23 cellular contexts compared by ENCODE assay signal in genomic region chr12:6527711-6528110, GRCh38.
"Had no signal": no experiment of that assay in that cellular context is flagged by ENCODE, and none has a peak within 500 bp of the region (broad histone marks: within the 10 kb centered on the region; RNA-seq: fewer than 3 reads in every experiment).

No MANE protein-coding gene starts in this region.

- H3K4me3 ChIP-seq: heart left ventricle, lung, pancreas, smooth muscle cell, thoracic aorta, transverse colon had no signal

- H3K4me3 Mint-ChIP-seq: nephron; stimulated activated naive B cell treated with anti-CD40 and anti-IgM and Interleukin-4, amounts not matched to agents 10 μg/mL and 1 μg/mL and 100 μg/mL, for 72 hours; stimulated activated naive CD8-positive, alpha-beta T cell treated with anti-CD3 and anti-CD28 coated beads, Interleukin-15, amount 100 ng/mL, for 72 hours had no signal

- ATAC-seq: heart left ventricle; left colon; left ventricle myocardium superior; pancreas; right cardiac atrium; stimulated activated naive B cell treated with anti-CD40 and anti-IgM and Interleukin-4, amounts not matched to agents 10 μg/mL and 1 μg/mL and 100 μg/mL, for 72 hours; stimulated activated naive CD8-positive, alpha-beta T cell treated with anti-CD3 and anti-CD28 coated beads, Interleukin-15, amount 100 ng/mL, for 72 hours had no signal

- DNase-seq: effector memory CD4-positive, alpha-beta T cell; heart left ventricle; hippocampal formation; left colon; left ventricle myocardium superior; mesenchymal stem cell; naive B cell; occipital lobe; pancreas; right cardiac atrium; stimulated activated CD4-positive, alpha-beta T cell treated with anti-CD3 and anti-CD28 coated beads, Interleukin-4, amount 100 ng/mL, for 1 hour; stimulated activated naive B cell treated with anti-CD40 and anti-IgM and Interleukin-4, amounts not matched to agents 10 μg/mL and 1 μg/mL and 100 μg/mL, for 72 hours; stimulated activated naive CD8-positive, alpha-beta T cell treated with anti-CD3 and anti-CD28 coated beads, Interleukin-15, amount 100 ng/mL, for 72 hours; substantia nigra; transverse colon had no signal

- H3K27me3 ChIP-seq: heart left ventricle, pancreas, transverse colon had no signal

- H3K27ac Mint-ChIP-seq: progenitor cell of endocrine pancreas; stimulated activated naive B cell treated with anti-CD40 and anti-IgM and Interleukin-4, amounts not matched to agents 10 μg/mL and 1 μg/mL and 100 μg/mL, for 72 hours; stimulated activated naive CD8-positive, alpha-beta T cell treated with anti-CD3 and anti-CD28 coated beads, Interleukin-15, amount 100 ng/mL, for 72 hours had no signal

- H3K9me3 ChIP-seq: heart left ventricle, pancreas, thoracic aorta, transverse colon had no signal

- H3K4me2 ChIP-seq: smooth muscle cell had no signal

- H3K9me3 Mint-ChIP-seq: naive B cell; nephron; stimulated activated naive B cell treated with anti-CD40 and anti-IgM and Interleukin-4, amounts not matched to agents 10 μg/mL and 1 μg/mL and 100 μg/mL, for 72 hours; stimulated activated naive CD8-positive, alpha-beta T cell treated with anti-CD3 and anti-CD28 coated beads, Interleukin-15, amount 100 ng/mL, for 72 hours had no signal

- FAIRE-seq: endometrium, frontal cortex, pancreas, urothelium cell line had no signal

- H3K27ac ChIP-seq: heart left ventricle, pancreas, transverse colon had no signal

- H3K27me3 Mint-ChIP-seq: naive B cell; progenitor cell of endocrine pancreas; stimulated activated naive B cell treated with anti-CD40 and anti-IgM and Interleukin-4, amounts not matched to agents 10 μg/mL and 1 μg/mL and 100 μg/mL, for 72 hours; stimulated activated naive CD8-positive, alpha-beta T cell treated with anti-CD3 and anti-CD28 coated beads, Interleukin-15, amount 100 ng/mL, for 72 hours had no signal
